ENCODE assay signal across 1 cellular context in the genomic region with DNA sequence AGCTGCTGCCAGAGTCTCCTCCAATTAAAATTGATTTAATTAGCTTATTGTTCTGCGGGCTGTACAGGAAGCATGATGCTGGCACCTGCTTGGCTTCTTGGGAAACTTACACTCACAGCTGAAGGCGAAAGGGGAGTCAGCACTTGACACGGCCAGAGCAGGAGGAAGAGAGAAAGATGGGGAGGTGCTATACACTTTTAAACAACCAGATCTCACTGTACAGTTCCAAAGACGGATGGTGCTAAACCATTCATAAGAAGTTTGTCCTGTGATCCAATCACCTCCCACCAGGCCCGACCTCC.
TF ChIP-seq lines count a peak whose summit lies in the region.

No MANE protein-coding gene starts in this region.

TF ChIP-seq in HepG2, 621 proteins besides CTCF, POLR2A, EP300 and RAD21:
- TF ChIP-seq, protein P1, sequence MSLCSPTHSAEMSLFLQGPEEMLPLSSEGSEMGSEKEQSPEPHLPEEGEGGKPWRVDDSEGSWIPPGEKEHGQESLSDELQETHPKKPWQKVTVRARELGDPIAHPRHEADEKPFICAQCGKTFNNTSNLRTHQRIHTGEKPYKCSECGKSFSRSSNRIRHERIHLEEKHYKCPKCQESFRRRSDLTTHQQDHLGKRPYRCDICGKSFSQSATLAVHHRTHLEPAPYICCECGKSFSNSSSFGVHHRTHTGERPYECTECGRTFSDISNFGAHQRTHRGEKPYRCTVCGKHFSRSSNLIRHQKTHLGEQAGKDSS (CRISPR knock-in tag; IDR thresholded peaks at IDR 0.05; ENCODE audit: borderline replicate concordance, low read depth), result no peak
- no peak for TF ChIP-seq ZNF782 (CRISPR knock-in tag; IDR thresholded peaks at IDR 0.05; ENCODE audit: borderline replicate concordance)
- no peak for TF ChIP-seq HNRNPL (IDR thresholded peaks at IDR 0.05; ENCODE audit: low read depth, low read length)
- TF ChIP-seq, protein P2, sequence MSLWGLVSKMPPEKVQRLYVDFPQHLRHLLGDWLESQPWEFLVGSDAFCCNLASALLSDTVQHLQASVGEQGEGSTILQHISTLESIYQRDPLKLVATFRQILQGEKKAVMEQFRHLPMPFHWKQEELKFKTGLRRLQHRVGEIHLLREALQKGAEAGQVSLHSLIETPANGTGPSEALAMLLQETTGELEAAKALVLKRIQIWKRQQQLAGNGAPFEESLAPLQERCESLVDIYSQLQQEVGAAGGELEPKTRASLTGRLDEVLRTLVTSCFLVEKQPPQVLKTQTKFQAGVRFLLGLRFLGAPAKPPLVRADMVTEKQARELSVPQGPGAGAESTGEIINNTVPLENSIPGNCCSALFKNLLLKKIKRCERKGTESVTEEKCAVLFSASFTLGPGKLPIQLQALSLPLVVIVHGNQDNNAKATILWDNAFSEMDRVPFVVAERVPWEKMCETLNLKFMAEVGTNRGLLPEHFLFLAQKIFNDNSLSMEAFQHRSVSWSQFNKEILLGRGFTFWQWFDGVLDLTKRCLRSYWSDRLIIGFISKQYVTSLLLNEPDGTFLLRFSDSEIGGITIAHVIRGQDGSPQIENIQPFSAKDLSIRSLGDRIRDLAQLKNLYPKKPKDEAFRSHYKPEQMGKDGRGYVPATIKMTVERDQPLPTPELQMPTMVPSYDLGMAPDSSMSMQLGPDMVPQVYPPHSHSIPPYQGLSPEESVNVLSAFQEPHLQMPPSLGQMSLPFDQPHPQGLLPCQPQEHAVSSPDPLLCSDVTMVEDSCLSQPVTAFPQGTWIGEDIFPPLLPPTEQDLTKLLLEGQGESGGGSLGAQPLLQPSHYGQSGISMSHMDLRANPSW (CRISPR knock-in tag; IDR thresholded peaks at IDR 0.05; ENCODE audit: borderline replicate concordance), result no peak
- TF ChIP-seq ZFP37 (CRISPR knock-in tag; IDR thresholded peaks at IDR 0.05; ENCODE audit: borderline replicate concordance), result no peak
- TF ChIP-seq DPF2 (CRISPR knock-in tag; IDR thresholded peaks at IDR 0.05; ENCODE audit: borderline replicate concordance, low read depth), result no peak
- TF ChIP-seq ZNF570 (CRISPR knock-in tag; IDR thresholded peaks at IDR 0.05; ENCODE audit: borderline replicate concordance), result no peak
- no peak for TF ChIP-seq FIP1L1 (IDR thresholded peaks at IDR 0.05; ENCODE audit: borderline replicate concordance, insufficient read depth, low read depth, low read length)
- TF ChIP-seq HDAC1 (CRISPR knock-in tag; IDR thresholded peaks at IDR 0.05), result no peak
- TF ChIP-seq PITX1 (CRISPR knock-in tag; IDR thresholded peaks at IDR 0.05), result no peak
- TF ChIP-seq ZNF550 (CRISPR knock-in tag; IDR thresholded peaks at IDR 0.05; ENCODE audit: borderline replicate concordance), result no peak
- TF ChIP-seq, protein P3, sequence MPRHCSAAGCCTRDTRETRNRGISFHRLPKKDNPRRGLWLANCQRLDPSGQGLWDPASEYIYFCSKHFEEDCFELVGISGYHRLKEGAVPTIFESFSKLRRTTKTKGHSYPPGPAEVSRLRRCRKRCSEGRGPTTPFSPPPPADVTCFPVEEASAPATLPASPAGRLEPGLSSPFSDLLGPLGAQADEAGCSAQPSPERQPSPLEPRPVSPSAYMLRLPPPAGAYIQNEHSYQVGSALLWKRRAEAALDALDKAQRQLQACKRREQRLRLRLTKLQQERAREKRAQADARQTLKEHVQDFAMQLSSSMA (CRISPR knock-in tag; IDR thresholded peaks at IDR 0.05), result no peak
